8 cellular contexts compared by ENCODE assay signal in the genomic region with DNA sequence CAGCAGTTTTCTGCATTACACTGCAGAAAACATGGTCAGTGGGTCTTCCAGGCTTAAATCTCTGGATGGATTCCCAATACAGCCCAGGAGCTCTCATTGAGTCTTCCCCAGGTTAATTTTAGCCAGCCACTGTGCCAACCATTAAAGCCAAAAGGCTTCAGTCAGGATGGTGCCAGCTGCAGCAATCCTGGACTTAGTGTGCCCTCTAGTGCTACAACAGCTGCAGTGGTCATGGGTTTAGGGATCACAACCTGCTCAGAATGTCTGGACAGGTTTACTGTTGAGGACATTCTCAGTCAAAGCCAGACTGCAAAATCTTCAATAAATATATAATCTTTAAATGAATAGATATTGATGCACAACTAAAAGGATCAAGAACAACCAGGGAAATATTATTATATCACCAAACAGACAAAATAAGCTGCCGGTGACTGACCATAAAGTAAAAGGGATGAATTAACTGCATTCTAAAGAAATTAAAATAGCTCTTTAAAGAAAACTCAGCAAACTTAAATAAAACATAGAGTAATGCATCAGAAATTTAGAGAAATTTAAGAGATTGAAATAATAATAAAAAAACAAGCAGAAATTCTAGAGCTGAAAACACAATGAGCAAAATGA.
DNase-seq lines count a peak whose midpoint lies in the region; ATAC-seq and TF ChIP-seq lines count a peak whose summit lies in the region.

No MANE protein-coding gene starts in this region.

- CTCF ChIA-PET in activated CD4-positive, alpha-beta T cell treated with anti-CD3 and anti-CD28 coated beads, Interleukin-2, amount 10 ng/mL, durations not matched to agents 7 days and 5 days (lab: Charles Lee) = interaction anchor here (0.7 kb wide), 1 partner anchor 43 kb away, joined by 3 read pairs; no protein-coding TSS in a partner anchor

- no peaks in the 10 kb centered on the region for H3K9me3 Mint-ChIP-seq in activated CD4-positive, alpha-beta T cell treated with anti-CD3 and anti-CD28 coated beads, Interleukin-2, amount 10 ng/mL, durations not matched to agents 7 days and 5 days

- no peaks in the 10 kb centered on the region for H3K27me3 ChIP-seq in NT2/D1 (ENCODE audit: insufficient read depth, insufficient read length)
- no peaks in the 10 kb centered on the region for H3K27me3 ChIP-seq in tibial nerve

- H3K27me3 Mint-ChIP-seq in activated CD4-positive, alpha-beta T cell treated with anti-CD3 and anti-CD28 coated beads, Interleukin-2, amount 10 ng/mL, durations not matched to agents 7 days and 5 days = no peaks in the 10 kb centered on the region

- no peak overlapping the region for H3K27ac Mint-ChIP-seq in activated CD4-positive, alpha-beta T cell treated with anti-CD3 and anti-CD28 coated beads, Interleukin-2, amount 10 ng/mL, durations not matched to agents 7 days and 5 days

- H3K9me3 ChIP-seq in NT2/D1 (ENCODE audit: insufficient read depth, low read length) (no peaks in the 10 kb centered on the region), tibial nerve (no peaks in the 10 kb centered on the region)

- POLR2A ChIA-PET in activated CD4-positive, alpha-beta T cell treated with anti-CD3 and anti-CD28 coated beads, Interleukin-2, amount 10 ng/mL, durations not matched to agents 7 days and 5 days (lab: Charles Lee) = no interaction called here

- no peak overlapping the region for H3K27ac ChIP-seq in tibial nerve

- ATAC-seq in GM18861 (IDR thresholded peaks at IDR 0.05; ENCODE audit: unreplicated experiment) = peak; percentile 74
- ATAC-seq in HG03354 (IDR thresholded peaks at IDR 0.05; ENCODE audit: poor library complexity, severe bottlenecking, unreplicated experiment) = peak; percentile 79
- peak; percentile 79 for ATAC-seq in esophagus mucosa

- H3K36me3 Mint-ChIP-seq in activated CD4-positive, alpha-beta T cell treated with anti-CD3 and anti-CD28 coated beads, Interleukin-2, amount 10 ng/mL, durations not matched to agents 7 days and 5 days (ENCODE audit: low read depth) = no peaks in the 10 kb centered on the region

- H3K4me3 Mint-ChIP-seq in activated CD4-positive, alpha-beta T cell treated with anti-CD3 and anti-CD28 coated beads, Interleukin-2, amount 10 ng/mL, durations not matched to agents 7 days and 5 days = no peak overlapping the region

- H3K9ac ChIP-seq in NT2/D1 (ENCODE audit: insufficient read length, low read depth) = no peak overlapping the region

- no peak for TF ChIP-seq CTCF in tibial nerve (IDR thresholded peaks at IDR 0.05)

- H3K4me3 ChIP-seq in NT2/D1 (ENCODE audit: insufficient read length, low read depth) = no peak overlapping the region
- H3K4me3 ChIP-seq in tibial nerve = no peak overlapping the region

- H3K36me3 ChIP-seq in NT2/D1 (ENCODE audit: insufficient read depth, insufficient read length, low read length) (no peaks in the 10 kb centered on the region), tibial nerve (no peaks in the 10 kb centered on the region)

- H3K4me1 Mint-ChIP-seq in activated CD4-positive, alpha-beta T cell treated with anti-CD3 and anti-CD28 coated beads, Interleukin-2, amount 10 ng/mL, durations not matched to agents 7 days and 5 days = no peaks in the 10 kb centered on the region

- TF ChIP-seq EP300 in tibial nerve (IDR thresholded peaks at IDR 0.05) = no peak

- WGBS in tibial nerve, 2 donors = 86 to 97% methylated on average over 1 of the region's 1 CpG

- DNase-seq in AML-193 (lab: John Stamatoyannopoulos, UW) (peak; percentile 4 to 39), NT2/D1 (ENCODE audit: low read depth, low spot score) (peak; percentile 38), retina (peak; percentile 26), tibial nerve (ENCODE audit: low spot score in 2 of 2) (no peak)
- no peak for DNase-seq in activated CD4-positive, alpha-beta T cell treated with anti-CD3 and anti-CD28 coated beads, Interleukin-2, amount 10 ng/mL, durations not matched to agents 7 days and 5 days

- no peak for TF ChIP-seq POLR2A in tibial nerve (IDR thresholded peaks at IDR 0.05)

- H3K4me1 ChIP-seq in NT2/D1 (ENCODE audit: insufficient read depth, insufficient read length) = no peaks in the 10 kb centered on the region
- H3K4me1 ChIP-seq in tibial nerve = no peaks in the 10 kb centered on the region

Comparison
In these comparisons a context has a peak if more than half of its experiments do, and no peak if none do; other contexts are left out.
1. DNase-seq: peak in AML-193 (2 of 2), NT2/D1 (single experiment) and retina (single experiment); none in activated CD4-positive, alpha-beta T cell treated with anti-CD3 and anti-CD28 coated beads, Interleukin-2, amount 10 ng/mL, durations not matched to agents 7 days and 5 days (single experiment) and tibial nerve (0 of 2).
2. Peak in every context shown above with its lines, with median percentiles within 50 percentile points of each other: ATAC-seq.